Comparison of ENCODE assay signal across 10 cellular contexts in the genomic region with DNA sequence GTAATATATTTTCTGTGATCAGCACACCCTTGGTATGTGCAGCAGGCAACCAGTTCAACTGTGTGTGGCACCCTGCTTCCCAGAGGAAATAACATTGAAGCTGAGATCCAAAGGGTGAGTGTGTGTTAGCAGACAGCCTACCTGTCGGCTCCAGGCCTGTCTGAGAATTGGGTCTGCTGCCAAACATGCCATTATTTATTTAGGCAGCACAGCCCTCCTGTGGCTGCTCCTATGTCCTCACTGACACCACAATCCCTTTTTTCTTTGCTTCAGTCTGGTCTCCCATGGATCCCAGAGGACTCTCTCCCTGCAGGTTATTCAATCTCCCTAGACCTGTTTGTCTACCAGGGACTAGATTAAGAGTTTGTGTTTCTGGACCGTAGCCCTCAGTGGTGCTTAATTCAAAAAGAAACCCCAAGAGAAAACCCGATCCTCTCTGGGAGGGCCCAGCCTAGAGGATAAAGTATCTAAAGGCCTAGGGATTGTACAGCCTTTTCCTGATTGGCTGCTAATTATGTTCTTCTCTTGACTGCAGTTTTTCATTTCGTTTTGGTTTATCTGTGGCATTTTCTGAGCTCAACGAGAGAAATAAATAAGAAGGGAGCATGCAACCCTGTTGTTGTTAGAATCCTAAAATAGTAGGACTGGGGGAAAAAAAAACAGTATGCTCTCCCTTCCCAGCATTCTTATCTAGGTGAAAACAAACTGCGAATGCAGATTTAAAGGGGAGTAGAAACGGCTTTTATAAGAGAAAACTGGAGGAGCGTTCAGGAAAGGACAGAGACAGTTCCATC. TPM values are rescaled to one million over a fixed set of nuclear protein-coding genes. Genes with fewer than 3 reads are reported as not detected.
DNase-seq lines count a peak whose midpoint lies in the region; ATAC-seq, FAIRE-seq and TF ChIP-seq lines count a peak whose summit lies in the region.
"Had no signal": no experiment of that assay in that cellular context is flagged by ENCODE, and none has a peak within 500 bp of the region (broad histone marks: within the 10 kb centered on the region; RNA-seq: fewer than 3 reads in every experiment).

No MANE protein-coding gene starts in this region.

- H3K9ac ChIP-seq in adipocyte (ENCODE audit: low read length) (no peak overlapping the region), keratinocyte (ENCODE audit: control insufficient read depth, extremely low read depth, insufficient read depth, low read length) (no peak overlapping the region)

- H3K9me3 Mint-ChIP-seq in CD4-positive, alpha-beta memory T cell: peaks cover 0 to 13% (median 0%) of the 10 kb centered on the region in 8 donors
- H3K9me3 Mint-ChIP-seq in activated CD4-positive, alpha-beta memory T cell treated with anti-CD3 and anti-CD28 coated beads for 36 hours: peaks cover 16% of the 10 kb centered on the region
- H3K9me3 Mint-ChIP-seq in activated CD4-positive, alpha-beta memory T cell treated with anti-CD3 and anti-CD28 coated beads, Interleukin-2, amount 10 ng/mL, durations not matched to agents 7 days and 5 days: peaks cover 5% of the 10 kb centered on the region

- H3K4me3 ChIP-seq in adipocyte (ENCODE audit: low read length) (no peak overlapping the region), keratinocyte (ENCODE audit: control insufficient read depth in 2 of 3, extremely low read depth in 1 of 3, insufficient read depth in 2 of 3, low read depth in 1 of 3, low read length in 3 of 3) (no peak overlapping the region)
- H3K4me3 ChIP-seq in CD4-positive, alpha-beta memory T cell (ENCODE audit: low read length in 2 of 2): no peak overlapping the region
- H3K4me3 ChIP-seq: spleen had no signal

- peak; percentile 50 to 84 (median 60) for TF ChIP-seq CTCF in keratinocyte (optimal IDR thresholded peaks at IDR 0.05 in 1 of 3, IDR thresholded peaks at IDR 0.05 in 1 of 3, conservative IDR thresholded peaks at IDR 0.05 in 1 of 3; ENCODE audit: extremely low read depth in 1 of 3, insufficient read depth in 2 of 3, low read length in 3 of 3)

- no peaks in the 10 kb centered on the region for H3K79me2 ChIP-seq in keratinocyte (ENCODE audit: control insufficient read depth, insufficient read depth, low read length)

- H2AFZ ChIP-seq in keratinocyte (ENCODE audit: control insufficient read depth, low read length): no peak overlapping the region

- H3K36me3 ChIP-seq in adipocyte (ENCODE audit: control insufficient read depth, insufficient read depth, low read length, severe bottlenecking) (no peaks in the 10 kb centered on the region), keratinocyte (ENCODE audit: control insufficient read depth in 2 of 2, extremely low read depth in 1 of 2, insufficient read depth in 2 of 2, low read length in 2 of 2) (no peaks in the 10 kb centered on the region)
- H3K36me3 ChIP-seq in CD4-positive, alpha-beta memory T cell (ENCODE audit: insufficient read depth, low read length): no peaks in the 10 kb centered on the region
- H3K36me3 ChIP-seq: spleen had no signal

- H3K9me1 ChIP-seq in keratinocyte (ENCODE audit: control insufficient read depth, extremely low read depth, insufficient read depth, low read length): no peaks in the 10 kb centered on the region

- no peaks in the 10 kb centered on the region for H3K4me1 Mint-ChIP-seq in CD4-positive, alpha-beta memory T cell
- no peaks in the 10 kb centered on the region for H3K4me1 Mint-ChIP-seq in activated CD4-positive, alpha-beta memory T cell treated with anti-CD3 and anti-CD28 coated beads for 36 hours (ENCODE audit: low read depth)
- no peaks in the 10 kb centered on the region for H3K4me1 Mint-ChIP-seq in activated CD4-positive, alpha-beta memory T cell treated with anti-CD3 and anti-CD28 coated beads, Interleukin-2, amount 10 ng/mL, durations not matched to agents 7 days and 5 days

- no peak overlapping the region for H3K27ac Mint-ChIP-seq in CD4-positive, alpha-beta memory T cell
- no peak overlapping the region for H3K27ac Mint-ChIP-seq in activated CD4-positive, alpha-beta memory T cell treated with anti-CD3 and anti-CD28 coated beads for 36 hours
- H3K27ac Mint-ChIP-seq in activated CD4-positive, alpha-beta memory T cell treated with anti-CD3 and anti-CD28 coated beads, Interleukin-2, amount 10 ng/mL, durations not matched to agents 7 days and 5 days: no peak overlapping the region

- no peaks in the 10 kb centered on the region for H3K4me1 ChIP-seq in adipocyte (ENCODE audit: control insufficient read depth, insufficient read depth, low read length)
- H3K4me1 ChIP-seq in keratinocyte (ENCODE audit: control insufficient read depth, extremely low read depth, insufficient read depth, low read length): peaks cover 3% of the 10 kb centered on the region
- no peaks in the 10 kb centered on the region for H3K4me1 ChIP-seq in CD4-positive, alpha-beta memory T cell (ENCODE audit: insufficient read depth, low read length)
- H3K4me1 ChIP-seq: spleen had no signal

- H3K27me3 ChIP-seq in adipocyte (replicated peaks; ENCODE audit: control insufficient read depth, insufficient read depth, low read length) (peaks cover 7% of the 10 kb centered on the region), keratinocyte (ENCODE audit: control insufficient read depth, extremely low read depth, insufficient read depth, low read length) (no peaks in the 10 kb centered on the region)
- H3K27me3 ChIP-seq in CD4-positive, alpha-beta memory T cell (ENCODE audit: insufficient read depth, low read length): no peaks in the 10 kb centered on the region
- H3K27me3 ChIP-seq: spleen had no signal

- DNase-seq in A172 (ENCODE audit: low spot score): peak; percentile 44
- DNase-seq in NCI-H146 (lab: John Stamatoyannopoulos, UW): peak; percentile 83
- peak; percentile 51 for DNase-seq in adipocyte (ENCODE audit: low read depth)
- DNase-seq in keratinocyte (ENCODE audit: low read depth, low spot score): no peak
- DNase-seq in CD4-positive, alpha-beta memory T cell: no peak
- DNase-seq in activated CD4-positive, alpha-beta memory T cell treated with anti-CD3 and anti-CD28 coated beads for 36 hours: no peak
- no peak for DNase-seq in activated CD4-positive, alpha-beta memory T cell treated with anti-CD3 and anti-CD28 coated beads, Interleukin-2, amount 10 ng/mL, durations not matched to agents 7 days and 5 days
- DNase-seq: effector CD8-positive, alpha-beta T cell; spleen had no signal

- no peak for ATAC-seq in HG03196 (IDR thresholded peaks at IDR 0.05; ENCODE audit: unreplicated experiment)

- dilution Hi-C loops in keratinocyte (cut with MboI; ENCODE audit: extremely low pct_ligation_motif_present, low sequenced_read_pairs): loop anchor here (25.0 kb wide), 1 partner anchor 181 kb away; no protein-coding TSS in a partner anchor

- peak; percentile 41 for FAIRE-seq in keratinocyte (lab: Jason Lieb, UNC)

- CTCF ChIA-PET in CD4-positive, alpha-beta memory T cell (lab: Charles Lee; ENCODE audit: partially characterized antibody): interaction anchor here (1.2 to 14.3 kb wide), 5 partner anchors 9 to 122 kb away, joined by 3 to 339 read pairs (median 5); no protein-coding TSS in a partner anchor
- CTCF ChIA-PET in activated CD4-positive, alpha-beta memory T cell treated with anti-CD3 and anti-CD28 coated beads for 36 hours (lab: Charles Lee): interaction anchor here (0.6 to 4.0 kb wide), 3 partner anchors 10 to 54 kb away, joined by 4 to 29 read pairs (median 21); no protein-coding TSS in a partner anchor
- CTCF ChIA-PET in activated CD4-positive, alpha-beta memory T cell treated with anti-CD3 and anti-CD28 coated beads, Interleukin-2, amount 10 ng/mL, durations not matched to agents 7 days and 5 days (lab: Charles Lee): interaction anchor here (0.9 to 8.0 kb wide), 3 partner anchors 9 to 52 kb away, joined by 3 to 116 read pairs (median 10); no protein-coding TSS in a partner anchor

- H3K9me3 ChIP-seq in adipocyte (ENCODE audit: control insufficient read depth, low read length) (no peaks in the 10 kb centered on the region), keratinocyte (ENCODE audit: control insufficient read depth, low read depth, low read length) (no peaks in the 10 kb centered on the region)
- no peaks in the 10 kb centered on the region for H3K9me3 ChIP-seq in CD4-positive, alpha-beta memory T cell (ENCODE audit: control insufficient read depth in 1 of 2, low read length in 2 of 2)

- H3K27ac ChIP-seq in keratinocyte (ENCODE audit: control insufficient read depth, insufficient read depth, low read length): no peak overlapping the region
- H3K27ac ChIP-seq in CD4-positive, alpha-beta memory T cell (ENCODE audit: low read depth, low read length): no peak overlapping the region
- H3K27ac ChIP-seq: spleen had no signal

- H3K36me3 Mint-ChIP-seq in CD4-positive, alpha-beta memory T cell: no peaks in the 10 kb centered on the region
- H3K36me3 Mint-ChIP-seq in activated CD4-positive, alpha-beta memory T cell treated with anti-CD3 and anti-CD28 coated beads for 36 hours: no peaks in the 10 kb centered on the region
- H3K36me3 Mint-ChIP-seq in activated CD4-positive, alpha-beta memory T cell treated with anti-CD3 and anti-CD28 coated beads, Interleukin-2, amount 10 ng/mL, durations not matched to agents 7 days and 5 days (ENCODE audit: low read depth): no peaks in the 10 kb centered on the region

- intact Hi-C loops in CD4-positive, alpha-beta memory T cell (cut with micrococcal nuclease): no loop called here
- intact Hi-C loops in activated CD4-positive, alpha-beta memory T cell treated with anti-CD3 and anti-CD28 coated beads for 36 hours (cut with micrococcal nuclease): no loop called here

- H3K4me3 Mint-ChIP-seq in CD4-positive, alpha-beta memory T cell: no peak overlapping the region
- no peak overlapping the region for H3K4me3 Mint-ChIP-seq in activated CD4-positive, alpha-beta memory T cell treated with anti-CD3 and anti-CD28 coated beads for 36 hours
- no peak overlapping the region for H3K4me3 Mint-ChIP-seq in activated CD4-positive, alpha-beta memory T cell treated with anti-CD3 and anti-CD28 coated beads, Interleukin-2, amount 10 ng/mL, durations not matched to agents 7 days and 5 days

- POLR2A ChIA-PET in CD4-positive, alpha-beta memory T cell (lab: Charles Lee; ENCODE audit: partially characterized antibody): no interaction called here
- POLR2A ChIA-PET in activated CD4-positive, alpha-beta memory T cell treated with anti-CD3 and anti-CD28 coated beads for 36 hours (lab: Charles Lee): no interaction called here
- POLR2A ChIA-PET in activated CD4-positive, alpha-beta memory T cell treated with anti-CD3 and anti-CD28 coated beads, Interleukin-2, amount 10 ng/mL, durations not matched to agents 7 days and 5 days (lab: Charles Lee): no interaction called here

- H3K4me2 ChIP-seq in keratinocyte (ENCODE audit: control insufficient read depth, extremely low read depth, insufficient read depth, low read depth, low read length): no peak overlapping the region

- H4K20me1 ChIP-seq in keratinocyte (ENCODE audit: control insufficient read depth, extremely low read depth, insufficient read depth, low read length): no peaks in the 10 kb centered on the region

- peaks cover 1 to 2% of the 10 kb centered on the region in 2 donors for H3K27me3 Mint-ChIP-seq in CD4-positive, alpha-beta memory T cell
- no peaks in the 10 kb centered on the region for H3K27me3 Mint-ChIP-seq in activated CD4-positive, alpha-beta memory T cell treated with anti-CD3 and anti-CD28 coated beads for 36 hours
- peaks cover 1% of the 10 kb centered on the region for H3K27me3 Mint-ChIP-seq in activated CD4-positive, alpha-beta memory T cell treated with anti-CD3 and anti-CD28 coated beads, Interleukin-2, amount 10 ng/mL, durations not matched to agents 7 days and 5 days

RNA-seq across cellular contexts. Expression of a gene that starts 24.1 kb away (rescaled TPM):
- not detected in 2 replicates for total RNA-seq in A172 (2014; rRNA removed; shearing (Covaris generic))
- polyA plus RNA-seq in keratinocyte: not detected in 3 replicates
- polyA plus RNA-seq in keratinocyte (2011; ENCODE audit: low read depth): not detected
- polyA plus RNA-seq in keratinocyte (2011; cell fraction: cytosol; rRNA removed): not detected in 2 replicates
- polyA plus RNA-seq in keratinocyte (2011; cell fraction: nucleus; rRNA removed): 0.16 TPM in 1 of 2 replicates, not detected in the other
- not detected in 2 replicates for polyA plus RNA-seq in keratinocyte (2012; ENCODE audit: low replicate concordance)
- not detected in 3 replicates for polyA minus RNA-seq in keratinocyte
- polyA minus RNA-seq in keratinocyte (2011; cell fraction: cytosol; rRNA and poly(A)+ RNA removed): not detected
- not detected in 2 replicates for polyA minus RNA-seq in keratinocyte (2011; cell fraction: nucleus; rRNA and poly(A)+ RNA removed)
- under 1 TPM in 1 of 2 experiments, not detected in 1; 0.28 TPM for total RNA-seq in CD4-positive, alpha-beta memory T cell
- polyA plus RNA-seq in CD4-positive, alpha-beta memory T cell: not detected
- not detected for total RNA-seq in activated CD4-positive, alpha-beta memory T cell treated with anti-CD3 and anti-CD28 coated beads for 36 hours
- total RNA-seq in activated CD4-positive, alpha-beta memory T cell treated with anti-CD3 and anti-CD28 coated beads, Interleukin-2, amount 10 ng/mL, durations not matched to agents 7 days and 5 days: not detected

RNA-seq across cellular contexts. Expression of a gene that starts 45.0 kb away (rescaled TPM):
- 10.4 and 13.7 TPM in 2 replicates for total RNA-seq in A172 (2014; rRNA removed; shearing (Covaris generic))
- 2.3 to 3.1 TPM (median 2.7 TPM) in 3 replicates for polyA plus RNA-seq in keratinocyte
- polyA plus RNA-seq in keratinocyte (2011; ENCODE audit: low read depth): 0.81 TPM
- 2.0 and 3.6 TPM in 2 replicates for polyA plus RNA-seq in keratinocyte (2011; cell fraction: cytosol; rRNA removed)
- 5.0 and 6.0 TPM in 2 replicates for polyA plus RNA-seq in keratinocyte (2011; cell fraction: nucleus; rRNA removed)
- 0.63 and 3.4 TPM in 2 replicates for polyA plus RNA-seq in keratinocyte (2012; ENCODE audit: low replicate concordance)
- 1.1 to 4.4 TPM (median 2.1 TPM) in 3 replicates for polyA minus RNA-seq in keratinocyte
- 7.7 TPM for polyA minus RNA-seq in keratinocyte (2011; cell fraction: cytosol; rRNA and poly(A)+ RNA removed)
- polyA minus RNA-seq in keratinocyte (2011; cell fraction: nucleus; rRNA and poly(A)+ RNA removed): 8.2 and 12.6 TPM in 2 replicates
- total RNA-seq in CD4-positive, alpha-beta memory T cell: 10 to 100 TPM; 10.4 to 11.2 TPM
- 1 to 10 TPM; 4.8 to 5.9 TPM for polyA plus RNA-seq in CD4-positive, alpha-beta memory T cell
- 1 to 10 TPM; 7.0 to 7.2 TPM for total RNA-seq in activated CD4-positive, alpha-beta memory T cell treated with anti-CD3 and anti-CD28 coated beads for 36 hours
- 1 to 10 TPM; 8.7 to 9.3 TPM for total RNA-seq in activated CD4-positive, alpha-beta memory T cell treated with anti-CD3 and anti-CD28 coated beads, Interleukin-2, amount 10 ng/mL, durations not matched to agents 7 days and 5 days

RNA-seq across cellular contexts. Expression of a gene that starts 50.3 kb away (rescaled TPM):
- total RNA-seq in A172 (2014; rRNA removed; shearing (Covaris generic)): 8.3 and 8.8 TPM in 2 replicates
- polyA plus RNA-seq in keratinocyte: 1.2 to 2.6 TPM (median 2.3 TPM) in 3 replicates
- 0.35 TPM for polyA plus RNA-seq in keratinocyte (2011; ENCODE audit: low read depth)
- polyA plus RNA-seq in keratinocyte (2011; cell fraction: cytosol; rRNA removed): 0.82 and 1.3 TPM in 2 replicates
- polyA plus RNA-seq in keratinocyte (2011; cell fraction: nucleus; rRNA removed): 0.97 and 1.0 TPM in 2 replicates
- 0.56 and 1.8 TPM in 2 replicates for polyA plus RNA-seq in keratinocyte (2012; ENCODE audit: low replicate concordance)
- polyA minus RNA-seq in keratinocyte: 1.3 to 8.3 TPM (median 5.0 TPM) in 3 replicates
- polyA minus RNA-seq in keratinocyte (2011; cell fraction: cytosol; rRNA and poly(A)+ RNA removed): not detected
- polyA minus RNA-seq in keratinocyte (2011; cell fraction: nucleus; rRNA and poly(A)+ RNA removed): not detected in 2 replicates
- total RNA-seq in CD4-positive, alpha-beta memory T cell: 10 to 100 TPM in 1 of 2 experiments, 1 to 10 TPM in 1; 8.0 to 15.5 TPM
- 10 to 100 TPM in 1 of 2 donors, 1 to 10 TPM in 1; 9.6 to 19.6 TPM for polyA plus RNA-seq in CD4-positive, alpha-beta memory T cell
- 1 to 10 TPM; 3.0 to 3.3 TPM for total RNA-seq in activated CD4-positive, alpha-beta memory T cell treated with anti-CD3 and anti-CD28 coated beads for 36 hours
- 1 to 10 TPM; 1.4 to 2.6 TPM for total RNA-seq in activated CD4-positive, alpha-beta memory T cell treated with anti-CD3 and anti-CD28 coated beads, Interleukin-2, amount 10 ng/mL, durations not matched to agents 7 days and 5 days

Comparison
In these comparisons a context has a peak if more than half of its experiments do, and no peak if none do; other contexts are left out.
1. DNase-seq: peak in A172 (single experiment), NCI-H146 (single experiment) and adipocyte (single experiment); none in keratinocyte (single experiment), CD4-positive, alpha-beta memory T cell (0 of 5), activated CD4-positive, alpha-beta memory T cell treated with anti-CD3 and anti-CD28 coated beads for 36 hours (single experiment) and activated CD4-positive, alpha-beta memory T cell treated with anti-CD3 and anti-CD28 coated beads, Interleukin-2, amount 10 ng/mL, durations not matched to agents 7 days and 5 days (single experiment).